ENCODE assay signal across 8 cellular contexts in genomic region chr10:73729781-73730152, GRCh38. TPM values are rescaled to one million over a fixed set of nuclear protein-coding genes. Genes with fewer than 3 reads are reported as not detected.
A peak's percentile ranks its signal among the peaks of the same experiment; 100 is the strongest.
DNase-seq lines count a peak whose midpoint lies in the region; ATAC-seq and TF ChIP-seq lines count a peak whose summit lies in the region.
"Not testable (repeated sequence)": the region's sequence is repeated elsewhere in the genome, so short reads cannot be mapped to it uniquely, and the experiment has no call there.

No MANE protein-coding gene starts in this region.

- H3K4me1 Mint-ChIP-seq in Calu3 (ENCODE audit: low read depth, unreplicated experiment) = not testable (repeated sequence)
- H3K4me1 Mint-ChIP-seq in activated naive CD4-positive, alpha-beta T cell treated with anti-CD3 and anti-CD28 coated beads, Interleukin-2, amount 50 U/mL, for 24 hours = peaks cover 21% of the 10 kb centered on the region

- peaks cover 32% of the 10 kb centered on the region for H3K36me3 Mint-ChIP-seq in Calu3 (ENCODE audit: insufficient read depth, unreplicated experiment)
- not testable (repeated sequence) for H3K36me3 Mint-ChIP-seq in activated naive CD4-positive, alpha-beta T cell treated with anti-CD3 and anti-CD28 coated beads, Interleukin-2, amount 50 U/mL, for 24 hours

- TSS peak; percentile 82 for BruUV-seq in Calu3 (replicated peaks; lab: Mats Ljungman, UMichigan)

- not testable (repeated sequence) for H3K36me3 ChIP-seq in rectal smooth muscle tissue (ENCODE audit: control insufficient read depth, insufficient read depth, low read length)
- peaks cover 9 to 12% of the 10 kb centered on the region in 2 donors for H3K36me3 ChIP-seq in stomach smooth muscle (ENCODE audit: control insufficient read depth in 2 of 2, insufficient read depth in 2 of 2, low read length in 2 of 2)

- CTCF ChIA-PET in Calu3 (lab: Charles Lee) = interaction anchor here (0.6 to 1.7 kb wide), 5 partner anchors 11 to 360 kb away, joined by 3 to 10 read pairs (median 8); partner anchors contain the start of gene SEC24C

- peak overlapping the region; percentile 82 for H3K9ac ChIP-seq in rectal smooth muscle tissue (ENCODE audit: low read length)
- peak overlapping the region; percentile 89 to 94 for H3K9ac ChIP-seq in stomach smooth muscle (ENCODE audit: low read length in 2 of 2)

- H3K27me3 Mint-ChIP-seq in Calu3 (ENCODE audit: unreplicated experiment); activated naive CD4-positive, alpha-beta T cell treated with anti-CD3 and anti-CD28 coated beads, Interleukin-2, amount 50 U/mL, for 24 hours: not testable (repeated sequence)

- H3K9me3 ChIP-seq in stomach smooth muscle (ENCODE audit: control insufficient read depth in 2 of 2, low read length in 2 of 2) = not testable (repeated sequence)

- H3K27ac ChIP-seq in rectal smooth muscle tissue (ENCODE audit: low read depth, low read length) = peak overlapping the region; percentile 67
- H3K27ac ChIP-seq in stomach smooth muscle (ENCODE audit: low read length) = peak overlapping the region; percentile 78

- not testable (repeated sequence) for H3K27me3 ChIP-seq in rectal smooth muscle tissue (ENCODE audit: control insufficient read depth, insufficient read depth, low read length); stomach smooth muscle (ENCODE audit: control insufficient read depth in 1 of 2, insufficient read depth in 2 of 2, low read length in 2 of 2)

- H3K9me3 Mint-ChIP-seq in Calu3 (ENCODE audit: low read depth, unreplicated experiment); activated naive CD4-positive, alpha-beta T cell treated with anti-CD3 and anti-CD28 coated beads, Interleukin-2, amount 50 U/mL, for 24 hours: not testable (repeated sequence)

- TF ChIP-seq CTCF in Calu3 (IDR thresholded peaks at IDR 0.05; ENCODE audit: unreplicated experiment); epithelial cell of esophagus (IDR thresholded peaks at IDR 0.05; ENCODE audit: insufficient read depth, low read depth, low read length, missing control alignments): not testable (repeated sequence)

- peak overlapping the region; percentile 95 for H3K4me3 Mint-ChIP-seq in Calu3 (ENCODE audit: low read depth, unreplicated experiment)
- peak overlapping the region; percentile 99 for H3K4me3 Mint-ChIP-seq in activated naive CD4-positive, alpha-beta T cell treated with anti-CD3 and anti-CD28 coated beads, Interleukin-2, amount 50 U/mL, for 24 hours

- H3K4me3 ChIP-seq in epithelial cell of esophagus (ENCODE audit: low read length) (peak overlapping the region; percentile 93), rectal smooth muscle tissue (ENCODE audit: low read length) (peak overlapping the region; percentile 95), stomach smooth muscle (ENCODE audit: low read length in 2 of 2) (peak overlapping the region; percentile 95 to 97)

- peak; percentile 17 for DNase-seq in Calu3
- DNase-seq in LoVo (ENCODE audit: low spot score) = peak; percentile 6
- DNase-seq in T1000 (lab: John Stamatoyannopoulos, UW) = peak; percentile 27
- peak; percentile 33 for DNase-seq in epithelial cell of esophagus (ENCODE audit: low read depth)
- DNase-seq in left colon = peak in 1 of 2 donors; percentile 31

- peak; percentile 35 for ATAC-seq in left colon

- peak overlapping the region; percentile 94 for H3K27ac Mint-ChIP-seq in Calu3 (ENCODE audit: unreplicated experiment)
- peak overlapping the region; percentile 99 for H3K27ac Mint-ChIP-seq in activated naive CD4-positive, alpha-beta T cell treated with anti-CD3 and anti-CD28 coated beads, Interleukin-2, amount 50 U/mL, for 24 hours

- H3K4me1 ChIP-seq in rectal smooth muscle tissue (ENCODE audit: control insufficient read depth, insufficient read depth, low read length) = not testable (repeated sequence)
- H3K4me1 ChIP-seq in stomach smooth muscle (ENCODE audit: control insufficient read depth, insufficient read depth, low read length) = peaks cover 21% of the 10 kb centered on the region

- intact Hi-C loops in Calu3 (cut with micrococcal nuclease; ENCODE audit: unreplicated experiment); left colon (cut with DNase I, micrococcal nuclease): not testable (repeated sequence)

RNA-seq across cellular contexts. Expression of gene SEC24C, which starts 14.4 kb away (rescaled TPM):
- total RNA-seq in Calu3 (2022) (91.7 and 98.4 TPM in 2 replicates), left colon (10 to 100 TPM; 65.1 to 75.5 TPM)

RNA-seq across cellular contexts. Expression of gene AGAP5, which starts 31.9 kb away (rescaled TPM):
- 12.1 and 13.4 TPM in 2 replicates for total RNA-seq in Calu3 (2022)
- 1 to 10 TPM; 8.0 to 9.8 TPM for total RNA-seq in left colon

RNA-seq across cellular contexts. Expression of gene CHCHD1, which starts 52.1 kb away (rescaled TPM):
- total RNA-seq in Calu3 (2022) = 39.2 and 44.1 TPM in 2 replicates
- total RNA-seq in left colon = 10 to 100 TPM; 26.0 to 28.5 TPM

RNA-seq across cellular contexts. Expression of gene ZSWIM8, which starts 55.6 kb away (rescaled TPM):
- total RNA-seq in Calu3 (2022) (59.9 and 69.9 TPM in 2 replicates), left colon (10 to 100 TPM; 60.4 to 67.1 TPM)
